In the genomic region with DNA sequence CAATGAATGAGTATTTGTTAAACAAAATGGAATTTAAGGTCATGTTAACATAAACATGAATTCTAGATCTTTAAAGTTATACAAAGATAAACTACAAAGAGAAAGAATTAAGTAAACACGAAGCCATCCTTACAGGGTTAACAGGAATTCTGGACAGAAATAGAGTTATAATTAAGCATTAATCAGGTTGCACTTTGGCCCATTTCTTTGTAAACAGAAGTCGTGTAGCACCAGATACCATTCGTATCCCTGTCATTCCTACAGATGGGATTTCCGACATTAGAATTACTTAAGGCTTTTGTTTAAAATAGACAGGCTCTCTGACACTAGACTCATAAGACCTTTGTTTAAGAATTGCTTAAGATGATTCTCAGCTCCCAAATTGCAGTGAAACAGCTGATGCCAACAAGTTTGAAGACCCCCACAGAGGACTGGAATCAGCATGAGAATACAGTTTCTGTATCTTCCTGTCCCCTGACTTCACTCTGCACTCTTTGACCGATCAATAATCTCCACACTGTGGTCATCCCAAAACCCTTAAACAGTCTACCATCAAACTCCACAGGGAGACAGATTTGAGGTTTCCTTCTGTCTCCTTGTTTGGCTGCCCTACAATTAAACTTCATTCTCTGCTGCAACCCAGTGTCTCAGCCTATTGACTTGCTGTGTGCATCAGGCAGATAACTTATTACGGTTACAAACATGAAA, we compare ENCODE assay signal across 19 cellular contexts. TPM values are rescaled to one million over a fixed set of nuclear protein-coding genes. Genes with fewer than 3 reads are reported as not detected.
DNase-seq lines count a peak whose midpoint lies in the region; ATAC-seq, FAIRE-seq and TF ChIP-seq lines count a peak whose summit lies in the region.
"Had no signal": no experiment of that assay in that cellular context is flagged by ENCODE, and none has a peak within 500 bp of the region (broad histone marks: within the 10 kb centered on the region; RNA-seq: fewer than 3 reads in every experiment).

No MANE protein-coding gene starts in this region.

- no peak overlapping the region for H4K5ac ChIP-seq in mesendoderm (ENCODE audit: low read length)

- H3K79me1 ChIP-seq in mesendoderm (ENCODE audit: low read length): no peaks in the 10 kb centered on the region

- H2BK120ac ChIP-seq in mesendoderm (ENCODE audit: low read depth, low read length): no peak overlapping the region

- H2BK15ac ChIP-seq in mesendoderm (replicated peaks; ENCODE audit: low read depth): no peak overlapping the region

- no peaks in the 10 kb centered on the region for H3K9me3 ChIP-seq in ovary
- H3K9me3 ChIP-seq: BLaER1, Caco-2, HAP-1 had no signal

- H3K36me3 ChIP-seq in GM23338 (ENCODE audit: insufficient read depth): no peaks in the 10 kb centered on the region
- no peaks in the 10 kb centered on the region for H3K36me3 ChIP-seq in mesendoderm (ENCODE audit: control insufficient read depth, insufficient read depth, low read length)
- no peaks in the 10 kb centered on the region for H3K36me3 ChIP-seq in ovary
- H3K36me3 ChIP-seq: BLaER1, HAP-1 had no signal

- H3K4me3 ChIP-seq in GM23338 (no peak overlapping the region), mesendoderm (ENCODE audit: low read length) (no peak overlapping the region), ovary (no peak overlapping the region)
- H3K4me3 ChIP-seq: BLaER1, HAP-1 had no signal

- no peak overlapping the region for H3K56ac ChIP-seq in mesendoderm (ENCODE audit: low read length)

- no CpG with 5 or more reads among the region's 6 CpGs for WGBS in mesendoderm (ENCODE audit: extremely low coverage, insufficient coverage, low lambda C conversion rate)
- 36 to 56% (median 45%) methylated on average over 6 of the region's 6 CpGs for WGBS in ovary, 3 donors

- H3K4me1 ChIP-seq in GM23338 (ENCODE audit: insufficient read depth) (peaks cover 41% of the 10 kb centered on the region), mesendoderm (ENCODE audit: control insufficient read depth, low read depth, low read length) (peaks cover 20% of the 10 kb centered on the region), ovary (ENCODE audit: insufficient read depth) (peaks cover under 1% of the 10 kb centered on the region)
- H3K4me1 ChIP-seq: BLaER1 had no signal

- no peak overlapping the region for H3K9ac ChIP-seq in mesendoderm (ENCODE audit: low read length)
- H3K9ac ChIP-seq: BLaER1 had no signal

- H2AFZ ChIP-seq in GM23338: peak overlapping the region; percentile 18; the same call in 1 of the 2 replicates

- no peak overlapping the region for H3K23ac ChIP-seq in mesendoderm (ENCODE audit: low read length)

- DNase-seq in GM23338 (ENCODE audit: low spot score): no peak
- DNase-seq in left lobe of liver (ENCODE audit: low spot score): no peak
- no peak for DNase-seq in mesendoderm
- DNase-seq in progenitor cell of endocrine pancreas (ENCODE audit: low spot score, unreplicated experiment): no peak
- DNase-seq in ovary: no peak
- DNase-seq: 8988T; AML-193; Caco-2; CD8-positive, alpha-beta memory T cell; DND-41; GDM1 had no signal

- H3K36me3 Mint-ChIP-seq in GM23338 (ENCODE audit: low read depth): no peaks in the 10 kb centered on the region
- H3K36me3 Mint-ChIP-seq in progenitor cell of endocrine pancreas (ENCODE audit: insufficient read depth): no peaks in the 10 kb centered on the region

- no peak overlapping the region for H2AK5ac ChIP-seq in mesendoderm (ENCODE audit: low read length)

- H3K4ac ChIP-seq in mesendoderm (ENCODE audit: low read depth, low read length): no peak overlapping the region

- H3K4me1 Mint-ChIP-seq in GM23338 (peaks cover 50% of the 10 kb centered on the region), progenitor cell of endocrine pancreas (ENCODE audit: low read depth) (peaks cover 43% of the 10 kb centered on the region)
- H3K4me1 Mint-ChIP-seq: CD8-positive, alpha-beta memory T cell had no signal

- H3F3A ChIP-seq in GM23338 (replicated peaks; ENCODE audit: low read depth): 0 out of 2 replicates have a peak, but pooled peaks cover 8% of the 10 kb centered on the region

- H3K27ac Mint-ChIP-seq in GM23338: no peak overlapping the region
- H3K27ac Mint-ChIP-seq in progenitor cell of endocrine pancreas: no peak overlapping the region
- H3K27ac Mint-ChIP-seq: CD8-positive, alpha-beta memory T cell had no signal

- FAIRE-seq in endometrium (lab: Jason Lieb, UNC): peak; percentile 69
- FAIRE-seq: GM12892, GM19239, H1, HTR-8/SVneo had no signal

- H3K18ac ChIP-seq in mesendoderm (ENCODE audit: low read length): peak overlapping the region; percentile 47

- TF ChIP-seq EP300 in ovary (IDR thresholded peaks at IDR 0.05): no peak

- no peak; the same call in 2 of the 3 replicates for ATAC-seq in GM23338
- peak; percentile 70 for ATAC-seq in left lobe of liver
- ATAC-seq in HG03196 (IDR thresholded peaks at IDR 0.05; ENCODE audit: unreplicated experiment): no peak

- H3K27ac ChIP-seq in GM23338 (ENCODE audit: low read depth) (no peak overlapping the region), mesendoderm (ENCODE audit: low read depth, low read length) (no peak overlapping the region), ovary (no peak overlapping the region)
- H3K27ac ChIP-seq: BLaER1 had no signal

- H2BK5ac ChIP-seq in mesendoderm (ENCODE audit: low read length): no peak overlapping the region

- H4K8ac ChIP-seq in mesendoderm (ENCODE audit: low read depth, low read length): no peak overlapping the region

- H3K9me3 Mint-ChIP-seq in GM23338 (no peaks in the 10 kb centered on the region), progenitor cell of endocrine pancreas (ENCODE audit: low read depth) (no peaks in the 10 kb centered on the region)
- H3K9me3 Mint-ChIP-seq: CD8-positive, alpha-beta memory T cell had no signal

- H3K27me3 ChIP-seq in GM23338 (ENCODE audit: insufficient read depth): no peaks in the 10 kb centered on the region
- H3K27me3 ChIP-seq in mesendoderm (ENCODE audit: insufficient read depth, low read length, poor library complexity): no peaks in the 10 kb centered on the region
- H3K27me3 ChIP-seq in ovary: no peaks in the 10 kb centered on the region
- H3K27me3 ChIP-seq: BLaER1 had no signal

- H3K4me2 ChIP-seq in GM23338 (peak overlapping the region; percentile 55), mesendoderm (ENCODE audit: low read length) (no peak overlapping the region)
- H3K4me2 ChIP-seq: BLaER1 had no signal

- H3K4me3 Mint-ChIP-seq in GM23338 (no peak overlapping the region), progenitor cell of endocrine pancreas (ENCODE audit: low read depth) (no peak overlapping the region)
- H3K4me3 Mint-ChIP-seq: CD8-positive, alpha-beta memory T cell had no signal

- TF ChIP-seq CTCF in GM23338 (conservative IDR thresholded peaks at IDR 0.05; ENCODE audit: low read depth in 2 of 2) (no peak), progenitor cell of endocrine pancreas (IDR thresholded peaks at IDR 0.05; ENCODE audit: unreplicated experiment) (no peak), ovary (IDR thresholded peaks at IDR 0.05) (no peak)

- H4K20me1 ChIP-seq in GM23338 (replicated peaks; ENCODE audit: insufficient read depth): no peaks in the 10 kb centered on the region
- H4K20me1 ChIP-seq: BLaER1 had no signal

- H3K9me2 ChIP-seq in GM23338 (ENCODE audit: insufficient read depth): peaks cover 12% of the 10 kb centered on the region; the same call in 1 of the 2 replicates

- intact Hi-C loops in ovary (cut with DNase I): no loop called here

- no peaks in the 10 kb centered on the region for H3K79me2 ChIP-seq in GM23338 (replicated peaks; ENCODE audit: insufficient read depth)
- H3K79me2 ChIP-seq in mesendoderm (ENCODE audit: control insufficient read depth, insufficient read depth, low read length): no peaks in the 10 kb centered on the region

- TF ChIP-seq POLR2A in ovary (IDR thresholded peaks at IDR 0.05): no peak

- H3K27me3 Mint-ChIP-seq in GM23338 (ENCODE audit: insufficient read depth, low read depth, poor library complexity) (peaks cover 2% of the 10 kb centered on the region), progenitor cell of endocrine pancreas (no peaks in the 10 kb centered on the region)

TF ChIP-seq in GM23338, 12 proteins besides CTCF, POLR2A, EP300 and RAD21 (continues in another document):
- TF ChIP-seq EZH2 (IDR thresholded peaks at IDR 0.05; ENCODE audit: low read depth, unreplicated experiment) (no peak), JUNB (IDR thresholded peaks at IDR 0.05; ENCODE audit: unreplicated experiment) (no peak)
- TF ChIP-seq, protein P1, sequence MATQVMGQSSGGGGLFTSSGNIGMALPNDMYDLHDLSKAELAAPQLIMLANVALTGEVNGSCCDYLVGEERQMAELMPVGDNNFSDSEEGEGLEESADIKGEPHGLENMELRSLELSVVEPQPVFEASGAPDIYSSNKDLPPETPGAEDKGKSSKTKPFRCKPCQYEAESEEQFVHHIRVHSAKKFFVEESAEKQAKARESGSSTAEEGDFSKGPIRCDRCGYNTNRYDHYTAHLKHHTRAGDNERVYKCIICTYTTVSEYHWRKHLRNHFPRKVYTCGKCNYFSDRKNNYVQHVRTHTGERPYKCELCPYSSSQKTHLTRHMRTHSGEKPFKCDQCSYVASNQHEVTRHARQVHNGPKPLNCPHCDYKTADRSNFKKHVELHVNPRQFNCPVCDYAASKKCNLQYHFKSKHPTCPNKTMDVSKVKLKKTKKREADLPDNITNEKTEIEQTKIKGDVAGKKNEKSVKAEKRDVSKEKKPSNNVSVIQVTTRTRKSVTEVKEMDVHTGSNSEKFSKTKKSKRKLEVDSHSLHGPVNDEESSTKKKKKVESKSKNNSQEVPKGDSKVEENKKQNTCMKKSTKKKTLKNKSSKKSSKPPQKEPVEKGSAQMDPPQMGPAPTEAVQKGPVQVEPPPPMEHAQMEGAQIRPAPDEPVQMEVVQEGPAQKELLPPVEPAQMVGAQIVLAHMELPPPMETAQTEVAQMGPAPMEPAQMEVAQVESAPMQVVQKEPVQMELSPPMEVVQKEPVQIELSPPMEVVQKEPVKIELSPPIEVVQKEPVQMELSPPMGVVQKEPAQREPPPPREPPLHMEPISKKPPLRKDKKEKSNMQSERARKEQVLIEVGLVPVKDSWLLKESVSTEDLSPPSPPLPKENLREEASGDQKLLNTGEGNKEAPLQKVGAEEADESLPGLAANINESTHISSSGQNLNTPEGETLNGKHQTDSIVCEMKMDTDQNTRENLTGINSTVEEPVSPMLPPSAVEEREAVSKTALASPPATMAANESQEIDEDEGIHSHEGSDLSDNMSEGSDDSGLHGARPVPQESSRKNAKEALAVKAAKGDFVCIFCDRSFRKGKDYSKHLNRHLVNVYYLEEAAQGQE (IDR thresholded peaks at IDR 0.05; ENCODE audit: unreplicated experiment): no peak

RNA-seq across cellular contexts. Expression of a gene that starts 22.3 kb away (rescaled TPM):
- 1.9 and 4.0 TPM in 2 replicates for total RNA-seq in GM23338 (2014; rRNA removed; shearing (Covaris generic))
- 1.5 and 1.7 TPM in 2 replicates for polyA plus RNA-seq in GM23338 (2016; fragmentation: Nextera tagmentation; extraction: Ambion mirVana)
- 8.1 TPM for total RNA-seq in left lobe of liver
- polyA plus RNA-seq in mesendoderm (2013, experiment 1 of 2): 2.0 TPM
- polyA plus RNA-seq in mesendoderm (2013, experiment 2 of 2): 1.6 TPM
- 7.3 and 8.6 TPM in 2 replicates for total RNA-seq in progenitor cell of endocrine pancreas
- 10 to 100 TPM; 13.5 to 48.8 (median 31.4) TPM for total RNA-seq in ovary
- 10 to 100 TPM; 30.4 to 39.8 TPM for polyA plus RNA-seq in ovary
- total RNA-seq: CD8-positive, alpha-beta memory T cell had no signal
